9 cellular contexts compared by ENCODE assay signal in the genomic region with DNA sequence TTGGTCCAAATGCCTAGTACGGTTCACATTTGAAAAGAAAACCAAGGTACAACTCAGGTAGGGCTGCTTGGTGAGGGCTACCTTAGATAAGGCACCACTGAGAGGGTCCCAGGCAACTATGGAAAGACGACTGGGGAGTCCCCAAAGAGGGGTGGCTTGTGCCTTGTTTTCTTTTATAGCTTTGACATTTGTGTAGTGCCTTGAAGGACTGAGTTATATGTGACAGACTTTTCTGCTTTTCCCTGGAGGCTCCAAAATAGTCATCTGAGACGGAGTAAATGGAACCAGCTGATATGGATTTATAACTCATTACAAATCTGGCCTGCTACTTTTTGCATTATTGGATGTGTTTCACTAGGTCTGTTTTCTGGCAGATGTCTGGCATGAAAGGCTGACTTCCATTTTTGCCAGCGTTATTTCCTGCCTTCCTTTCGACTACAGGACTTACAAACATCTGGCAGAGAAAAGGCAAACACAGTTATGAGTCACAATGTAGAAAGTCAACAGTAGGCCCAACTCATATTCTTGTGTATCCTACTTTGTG.
DNase-seq lines count a peak whose midpoint lies in the region; TF ChIP-seq lines count a peak whose summit lies in the region.
"Had no signal": no experiment of that assay in that cellular context is flagged by ENCODE, and none has a peak within 500 bp of the region (broad histone marks: within the 10 kb centered on the region; RNA-seq: fewer than 3 reads in every experiment).

No MANE protein-coding gene starts in this region.

- DNase-seq in SIG-M5 treated with dmso at 0.1 percent for 504 hours (lab: John Stamatoyannopoulos, UW; ENCODE audit: unreplicated experiment) (peak; percentile 12), SIG-M5 (lab: John Stamatoyannopoulos, UW) (no peak), NCI-H446 treated with DMSO at 0.1 percent for 48 hours (lab: John Stamatoyannopoulos, UW) (peak; percentile 25), epithelial cell of prostate (ENCODE audit: low read depth, low spot score) (peak; percentile 40), stromal cell of bone marrow (ENCODE audit: low read depth) (peak; percentile 10), GM20000 (ENCODE audit: low spot score) (no peak), NCI-H524 (lab: John Stamatoyannopoulos, UW) (no peak)
- no peak for DNase-seq in stimulated activated CD4-positive, alpha-beta T cell treated with anti-CD3 and anti-CD28 coated beads, Interleukin-15, amount 100 ng/mL, for 24 hours
- DNase-seq: NCI-H2107 had no signal

- H3K27ac ChIP-seq in epithelial cell of prostate = no peak overlapping the region

- TF ChIP-seq CTCF in GM20000 (IDR thresholded peaks at IDR 0.05; ENCODE audit: extremely low read depth, missing control alignments) = no peak

Comparison
In these comparisons a context has a peak if more than half of its experiments do, and no peak if none do; other contexts are left out.
1. DNase-seq: peak in SIG-M5 treated with dmso at 0.1 percent for 504 hours (single experiment), NCI-H446 treated with DMSO at 0.1 percent for 48 hours (single experiment), epithelial cell of prostate (single experiment) and stromal cell of bone marrow (single experiment); none in SIG-M5 (single experiment), stimulated activated CD4-positive, alpha-beta T cell treated with anti-CD3 and anti-CD28 coated beads, Interleukin-15, amount 100 ng/mL, for 24 hours (single experiment), GM20000 (single experiment) and NCI-H524 (0 of 2).